In the genomic region with DNA sequence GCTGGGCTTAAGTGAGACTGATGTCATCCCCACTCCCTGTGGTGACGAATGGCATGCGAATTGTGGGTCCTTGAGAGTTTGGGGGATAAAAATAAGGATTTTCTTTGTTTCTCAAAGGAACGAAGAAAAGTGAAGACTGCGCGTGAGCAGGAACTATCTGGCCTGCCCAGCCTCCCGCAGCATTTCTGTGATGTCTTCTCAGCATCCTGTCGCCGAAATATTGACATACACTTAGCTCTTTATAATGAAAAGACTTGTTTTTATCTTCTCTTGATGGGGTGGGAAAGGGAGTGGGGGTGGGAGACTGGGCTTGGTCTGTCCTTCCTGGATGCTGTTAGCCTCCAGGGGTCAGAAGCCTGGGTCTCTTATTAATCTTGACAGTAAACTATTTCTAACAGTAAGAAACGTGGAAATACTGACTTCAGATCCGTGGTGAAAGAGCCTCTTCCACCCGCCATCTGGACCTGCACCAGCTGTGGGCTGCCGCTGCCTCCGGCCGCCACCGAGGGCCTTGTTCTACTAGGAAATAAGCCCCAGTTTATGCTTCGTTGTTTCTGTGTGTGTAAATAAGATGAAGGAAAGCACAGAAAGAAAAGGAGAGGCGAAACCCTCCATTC, we compare ENCODE assay signal across 13 cellular contexts.
DNase-seq lines count a peak whose midpoint lies in the region; ATAC-seq, FAIRE-seq and TF ChIP-seq lines count a peak whose summit lies in the region.
"Had no signal": no experiment of that assay in that cellular context is flagged by ENCODE, and none has a peak within 500 bp of the region (broad histone marks: within the 10 kb centered on the region; RNA-seq: fewer than 3 reads in every experiment).

No MANE protein-coding gene starts in this region.

- H3K9me3 ChIP-seq in Caco-2, result no peaks in the 10 kb centered on the region
- no peaks in the 10 kb centered on the region for H3K9me3 ChIP-seq in endodermal cell (ENCODE audit: control insufficient read depth, low read length)
- no peaks in the 10 kb centered on the region for H3K9me3 ChIP-seq in skeletal muscle tissue (ENCODE audit: control insufficient read depth in 3 of 3, low read length in 3 of 3)
- H3K9me3 ChIP-seq in small intestine (ENCODE audit: control insufficient read depth, low read depth), result no peaks in the 10 kb centered on the region

- WGBS in endodermal cell (ENCODE audit: insufficient coverage in 1 of 2, insufficient read length in 1 of 2), 2 experiments, result 91 to 94% methylated on average over 9 to 16 of the region's 17 CpGs
- WGBS in small intestine, 3 donors, result 66 to 84% (median 77%) methylated on average over 17 of the region's 17 CpGs

- CTCF ChIA-PET in Caco-2 (lab: Charles Lee), result interaction anchor here (0.6 kb wide), 1 partner anchor 175 kb away, joined by 3 read pairs; no protein-coding TSS in a partner anchor
- CTCF ChIA-PET in activated CD4-positive, alpha-beta memory T cell treated with anti-CD3 and anti-CD28 coated beads for 36 hours (lab: Charles Lee), result no interaction called here

- H3K27me3 ChIP-seq in Caco-2 (replicated peaks; ENCODE audit: control insufficient read depth, insufficient read depth, low read length), result no peaks in the 10 kb centered on the region
- H3K27me3 ChIP-seq in endodermal cell (ENCODE audit: control insufficient read depth, insufficient read depth, low read length, poor library complexity, severe bottlenecking), result no peaks in the 10 kb centered on the region
- H3K27me3 ChIP-seq in skeletal muscle tissue (ENCODE audit: control insufficient read depth in 3 of 3, insufficient read depth in 3 of 3, low read length in 3 of 3), result no peaks in the 10 kb centered on the region
- H3K27me3 ChIP-seq in small intestine (ENCODE audit: control insufficient read depth in 2 of 2, insufficient read depth in 2 of 2, low read length in 2 of 2), result no peaks in the 10 kb centered on the region

- peaks cover 89% of the 10 kb centered on the region for H3K36me3 Mint-ChIP-seq in Caco-2 (ENCODE audit: insufficient read depth, unreplicated experiment)
- peaks cover 26% of the 10 kb centered on the region for H3K36me3 Mint-ChIP-seq in endodermal cell (ENCODE audit: low read depth)
- peaks cover 1% of the 10 kb centered on the region for H3K36me3 Mint-ChIP-seq in activated CD4-positive, alpha-beta memory T cell treated with anti-CD3 and anti-CD28 coated beads for 36 hours

- no TSS peak for BruUV-seq in Caco-2 (replicated peaks; lab: Mats Ljungman, UMichigan)

- no peak for FAIRE-seq in small intestine (lab: Jason Lieb, UNC)
- FAIRE-seq: D721Med, RCC 7860 had no signal

- ATAC-seq in GM19397 (IDR thresholded peaks at IDR 0.05; ENCODE audit: unreplicated experiment), result no peak

- H3K9ac ChIP-seq in endodermal cell (ENCODE audit: extremely low read depth, low read length, poor library complexity, severe bottlenecking), result no peak overlapping the region
- H3K9ac ChIP-seq in skeletal muscle tissue (ENCODE audit: low read depth in 1 of 3, low read length in 3 of 3), result peak overlapping the region in 1 of 3 donors; percentile 57

- H3K4me3 ChIP-seq in Caco-2 (ENCODE audit: low read depth, low read length), result no peak overlapping the region
- no peak overlapping the region for H3K4me3 ChIP-seq in endodermal cell (ENCODE audit: low read length)
- H3K4me3 ChIP-seq in skeletal muscle tissue (ENCODE audit: low read length in 3 of 3), result peak overlapping the region in 1 of 3 donors; percentile 41
- no peak overlapping the region for H3K4me3 ChIP-seq in small intestine (ENCODE audit: low read depth in 1 of 2, low read length in 2 of 2)

- TF ChIP-seq CTCF in Caco-2 (IDR thresholded peaks at IDR 0.05; ENCODE audit: insufficient read depth in 1 of 2, low read depth in 1 of 2, low read length in 1 of 2, severe bottlenecking in 1 of 2, unreplicated experiment in 1 of 2), result no peak
- TF ChIP-seq CTCF in endodermal cell (conservative IDR thresholded peaks at IDR 0.05), result no peak

- H3K4me1 Mint-ChIP-seq in Caco-2 (ENCODE audit: low read depth, unreplicated experiment), result peaks cover 43% of the 10 kb centered on the region
- H3K4me1 Mint-ChIP-seq in endodermal cell, result peaks cover 35% of the 10 kb centered on the region
- no peaks in the 10 kb centered on the region for H3K4me1 Mint-ChIP-seq in activated CD4-positive, alpha-beta memory T cell treated with anti-CD3 and anti-CD28 coated beads for 36 hours (ENCODE audit: low read depth)

- H3K27me3 Mint-ChIP-seq in Caco-2 (ENCODE audit: insufficient read depth, unreplicated experiment) (no peaks in the 10 kb centered on the region), endodermal cell (ENCODE audit: insufficient read depth) (no peaks in the 10 kb centered on the region)
- H3K27me3 Mint-ChIP-seq in activated CD4-positive, alpha-beta memory T cell treated with anti-CD3 and anti-CD28 coated beads for 36 hours, result no peaks in the 10 kb centered on the region

- H3K4me3 Mint-ChIP-seq in Caco-2 (ENCODE audit: unreplicated experiment), result no peak overlapping the region
- H3K4me3 Mint-ChIP-seq in endodermal cell, result no peak overlapping the region
- H3K4me3 Mint-ChIP-seq in activated CD4-positive, alpha-beta memory T cell treated with anti-CD3 and anti-CD28 coated beads for 36 hours, result no peak overlapping the region
- H3K4me3 Mint-ChIP-seq: T-helper 1 cell treated with Interleukin-12 subunit alpha and Interleukin-12 subunit beta and Interleukin-4 antibody, amounts not matched to agents 30 μg/mL and 1 μg/mL, for 36 hours had no signal

- H3K4me1 ChIP-seq in Caco-2, result peaks cover 39% of the 10 kb centered on the region
- H3K4me1 ChIP-seq in endodermal cell (ENCODE audit: control insufficient read depth, insufficient read depth, low read length), result peaks cover 20% of the 10 kb centered on the region
- H3K4me1 ChIP-seq in skeletal muscle tissue (ENCODE audit: control insufficient read depth in 3 of 3, insufficient read depth in 3 of 3, low read length in 3 of 3), result peaks cover 55 to 93% (median 84%) of the 10 kb centered on the region in 3 donors
- peaks cover 4 to 5% of the 10 kb centered on the region in 2 donors for H3K4me1 ChIP-seq in small intestine (ENCODE audit: control insufficient read depth in 2 of 2, insufficient read depth in 1 of 2, low read depth in 1 of 2, low read length in 1 of 2)

- DNase-seq in Caco-2, result no peak
- DNase-seq in endodermal cell, result no peak
- peak; percentile 83 for DNase-seq in mesenteric fat pad (ENCODE audit: low spot score)
- no peak for DNase-seq in cerebellar cortex (ENCODE audit: low spot score)
- DNase-seq in activated CD4-positive, alpha-beta memory T cell treated with anti-CD3 and anti-CD28 coated beads for 36 hours, result no peak
- DNase-seq in small intestine, result no peak
- DNase-seq: activated T-cell treated with anti-CD3 and anti-CD28 coated beads, Interleukin-2, amount 50 U/mL, for 48 hours; NCI-H345 had no signal

- H3K27ac Mint-ChIP-seq in Caco-2 (ENCODE audit: unreplicated experiment) (peak overlapping the region; percentile 53), endodermal cell (peak overlapping the region; percentile 33)
- no peak overlapping the region for H3K27ac Mint-ChIP-seq in activated CD4-positive, alpha-beta memory T cell treated with anti-CD3 and anti-CD28 coated beads for 36 hours
- H3K27ac Mint-ChIP-seq: T-helper 1 cell treated with Interleukin-12 subunit alpha and Interleukin-12 subunit beta and Interleukin-4 antibody, amounts not matched to agents 30 μg/mL and 1 μg/mL, for 36 hours had no signal

- intact Hi-C loops in Caco-2 (cut with micrococcal nuclease; ENCODE audit: unreplicated experiment), result loop anchor here (2.0 to 10.0 kb wide), 4 partner anchors 21 to 293 kb away; no protein-coding TSS in a partner anchor
- intact Hi-C loops in activated CD4-positive, alpha-beta memory T cell treated with anti-CD3 and anti-CD28 coated beads for 36 hours (cut with micrococcal nuclease), result no loop called here

- POLR2A ChIA-PET in Caco-2 (lab: Charles Lee), result no interaction called here
- POLR2A ChIA-PET in activated CD4-positive, alpha-beta memory T cell treated with anti-CD3 and anti-CD28 coated beads for 36 hours (lab: Charles Lee), result no interaction called here

- H3K27ac ChIP-seq in endodermal cell (ENCODE audit: low read depth, low read length) (peak overlapping the region; percentile 54), skeletal muscle tissue (ENCODE audit: low read depth, low read length) (peak overlapping the region; percentile 33), small intestine (ENCODE audit: low read depth in 1 of 2, low read length in 1 of 2) (peak overlapping the region in 1 of 2 donors; percentile 52)

- H3K36me3 ChIP-seq in Caco-2 (ENCODE audit: control insufficient read depth, insufficient read depth, low read length), result peaks cover 8% of the 10 kb centered on the region
- H3K36me3 ChIP-seq in endodermal cell (ENCODE audit: control insufficient read depth, insufficient read depth, low read length), result peaks cover 24% of the 10 kb centered on the region
- peaks cover 30 to 36% (median 31%) of the 10 kb centered on the region in 3 donors for H3K36me3 ChIP-seq in skeletal muscle tissue (ENCODE audit: control insufficient read depth in 3 of 3, insufficient read depth in 3 of 3, low read length in 3 of 3)
- H3K36me3 ChIP-seq in small intestine (ENCODE audit: control insufficient read depth in 2 of 2, insufficient read depth in 2 of 2, low read length in 2 of 2), result peaks cover 0 to 2% of the 10 kb centered on the region in 2 donors

- no peaks in the 10 kb centered on the region for H3K9me3 Mint-ChIP-seq in Caco-2 (ENCODE audit: unreplicated experiment)
- no peaks in the 10 kb centered on the region for H3K9me3 Mint-ChIP-seq in endodermal cell
- no peaks in the 10 kb centered on the region for H3K9me3 Mint-ChIP-seq in activated CD4-positive, alpha-beta memory T cell treated with anti-CD3 and anti-CD28 coated beads for 36 hours
- H3K9me3 Mint-ChIP-seq: T-helper 1 cell treated with Interleukin-12 subunit alpha and Interleukin-12 subunit beta and Interleukin-4 antibody, amounts not matched to agents 30 μg/mL and 1 μg/mL, for 36 hours had no signal
